1 cellular context compared by ENCODE assay signal in the genomic region with DNA sequence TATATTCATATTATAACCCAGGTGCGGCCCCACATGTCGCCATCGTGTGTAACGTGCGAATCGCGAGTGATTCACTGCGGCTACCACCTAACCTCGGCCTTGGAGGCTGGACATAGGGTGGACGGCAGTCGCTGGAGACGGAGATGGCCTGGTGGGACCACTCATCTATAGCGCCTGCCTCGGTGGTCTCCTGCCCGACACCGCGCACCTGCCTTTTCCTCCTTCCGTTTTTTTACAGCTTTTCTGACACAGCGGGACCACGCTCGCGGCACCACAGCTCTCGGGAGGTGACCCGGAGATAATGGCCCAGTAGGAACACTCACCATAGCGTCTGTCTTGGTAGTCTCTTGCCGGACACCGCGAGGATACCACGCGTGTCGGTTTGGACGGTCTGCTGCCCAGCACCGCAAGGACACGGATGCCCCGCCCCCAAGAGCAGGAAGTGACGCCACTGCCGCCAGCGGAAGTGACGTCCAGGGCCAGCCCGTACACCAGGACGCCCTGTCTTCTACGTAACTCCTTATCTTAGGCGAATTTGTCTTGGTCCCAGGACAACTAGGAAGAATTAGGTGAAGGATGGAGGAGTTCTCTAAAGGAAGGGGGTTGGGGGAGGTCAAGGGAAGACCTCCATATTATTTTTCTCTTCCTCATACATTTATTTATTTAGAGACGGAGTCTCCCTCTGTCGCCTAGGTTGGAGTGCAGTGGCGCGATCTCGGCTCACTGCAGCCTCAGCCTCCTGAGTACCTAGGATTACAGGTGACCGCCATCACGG.
TF ChIP-seq lines count a peak whose summit lies in the region.

No MANE protein-coding gene starts in this region.

TF ChIP-seq in GM12878, 131 proteins besides CTCF, POLR2A, EP300 and RAD21 (continues in another document):
- TF ChIP-seq NR2C1 (IDR thresholded peaks at IDR 0.05) (no peak), USF1 (IDR thresholded peaks at IDR 0.05; ENCODE audit: borderline replicate concordance, extremely low read length, insufficient read depth, low read depth, low read length) (no peak), SMAD1 (IDR thresholded peaks at IDR 0.05; ENCODE audit: low read depth, partially characterized antibody) (peak; percentile 66), STAT1 (conservative IDR thresholded peaks at IDR 0.05) (no peak), STAT3 (IDR thresholded peaks at IDR 0.05; ENCODE audit: low read depth, low read length) (no peak), NR2C2 (IDR thresholded peaks at IDR 0.05; ENCODE audit: borderline replicate concordance, control insufficient read depth, insufficient read length, low read depth) (no peak), ZBTB33 (IDR thresholded peaks at IDR 0.05) (no peak), SMARCA5 (IDR thresholded peaks at IDR 0.05) (no peak), ZNF24 (IDR thresholded peaks at IDR 0.05) (no peak), HDGF (IDR thresholded peaks at IDR 0.05) (no peak), BHLHE40 (IDR thresholded peaks at IDR 0.05; ENCODE audit: borderline replicate concordance in 1 of 2, low read depth in 2 of 2, low read length in 1 of 2) (peak in 1 of 2 experiments; percentile 69; a peak in 2 of 4 replicates), RUNX3 (IDR thresholded peaks at IDR 0.05; ENCODE audit: low read length) (0 out of 2 replicates have a peak, but pooled peaks have one; percentile 35), SREBF1 (IDR thresholded peaks at IDR 0.05; ENCODE audit: low read length) (no peak), SREBF2 (IDR thresholded peaks at IDR 0.05; ENCODE audit: low read length) (0 out of 2 replicates have a peak, but pooled peaks have one; percentile 47), CREB1 (IDR thresholded peaks at IDR 0.05; ENCODE audit: low read depth) (peak; percentile 97), ESRRA (IDR thresholded peaks at IDR 0.05; ENCODE audit: low read length) (no peak), MLLT1 (IDR thresholded peaks at IDR 0.05) (peak; percentile 28; the same call in 1 of the 2 replicates), ZBTB11 (CRISPR knock-in tag; IDR thresholded peaks at IDR 0.05) (no peak), POLR2AphosphoS5 (IDR thresholded peaks at IDR 0.05; ENCODE audit: low read length) (0 out of 2 replicates have a peak, but pooled peaks have one; percentile 74), KAT2A (conservative IDR thresholded peaks at IDR 0.05; ENCODE audit: control insufficient read depth, low read depth, low read length) (no peak), MYB (IDR thresholded peaks at IDR 0.05; ENCODE audit: borderline replicate concordance, low read depth, low read length) (no peak), JUNB (IDR thresholded peaks at IDR 0.05) (no peak), IRF4 (IDR thresholded peaks at IDR 0.05; ENCODE audit: low read depth, low read length) (no peak), ETV6 (conservative IDR thresholded peaks at IDR 0.05 in 1 of 2, IDR thresholded peaks at IDR 0.05 in 1 of 2; ENCODE audit: borderline replicate concordance in 1 of 2, low read depth in 1 of 2) (no peak), ATF7 (IDR thresholded peaks at IDR 0.05; ENCODE audit: low read depth) (peak; percentile 37; the same call in 1 of the 2 replicates), RAD51 (IDR thresholded peaks at IDR 0.05) (no peak), E2F8 (IDR thresholded peaks at IDR 0.05; ENCODE audit: low read depth, partially characterized antibody) (no peak)
- TF ChIP-seq, protein P1, sequence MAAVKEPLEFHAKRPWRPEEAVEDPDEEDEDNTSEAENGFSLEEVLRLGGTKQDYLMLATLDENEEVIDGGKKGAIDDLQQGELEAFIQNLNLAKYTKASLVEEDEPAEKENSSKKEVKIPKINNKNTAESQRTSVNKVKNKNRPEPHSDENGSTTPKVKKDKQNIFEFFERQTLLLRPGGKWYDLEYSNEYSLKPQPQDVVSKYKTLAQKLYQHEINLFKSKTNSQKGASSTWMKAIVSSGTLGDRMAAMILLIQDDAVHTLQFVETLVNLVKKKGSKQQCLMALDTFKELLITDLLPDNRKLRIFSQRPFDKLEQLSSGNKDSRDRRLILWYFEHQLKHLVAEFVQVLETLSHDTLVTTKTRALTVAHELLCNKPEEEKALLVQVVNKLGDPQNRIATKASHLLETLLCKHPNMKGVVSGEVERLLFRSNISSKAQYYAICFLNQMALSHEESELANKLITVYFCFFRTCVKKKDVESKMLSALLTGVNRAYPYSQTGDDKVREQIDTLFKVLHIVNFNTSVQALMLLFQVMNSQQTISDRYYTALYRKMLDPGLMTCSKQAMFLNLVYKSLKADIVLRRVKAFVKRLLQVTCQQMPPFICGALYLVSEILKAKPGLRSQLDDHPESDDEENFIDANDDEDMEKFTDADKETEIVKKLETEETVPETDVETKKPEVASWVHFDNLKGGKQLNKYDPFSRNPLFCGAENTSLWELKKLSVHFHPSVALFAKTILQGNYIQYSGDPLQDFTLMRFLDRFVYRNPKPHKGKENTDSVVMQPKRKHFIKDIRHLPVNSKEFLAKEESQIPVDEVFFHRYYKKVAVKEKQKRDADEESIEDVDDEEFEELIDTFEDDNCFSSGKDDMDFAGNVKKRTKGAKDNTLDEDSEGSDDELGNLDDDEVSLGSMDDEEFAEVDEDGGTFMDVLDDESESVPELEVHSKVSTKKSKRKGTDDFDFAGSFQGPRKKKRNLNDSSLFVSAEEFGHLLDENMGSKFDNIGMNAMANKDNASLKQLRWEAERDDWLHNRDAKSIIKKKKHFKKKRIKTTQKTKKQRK (IDR thresholded peaks at IDR 0.05; ENCODE audit: low read depth, low read length): no peak
- TF ChIP-seq, protein P2, sequence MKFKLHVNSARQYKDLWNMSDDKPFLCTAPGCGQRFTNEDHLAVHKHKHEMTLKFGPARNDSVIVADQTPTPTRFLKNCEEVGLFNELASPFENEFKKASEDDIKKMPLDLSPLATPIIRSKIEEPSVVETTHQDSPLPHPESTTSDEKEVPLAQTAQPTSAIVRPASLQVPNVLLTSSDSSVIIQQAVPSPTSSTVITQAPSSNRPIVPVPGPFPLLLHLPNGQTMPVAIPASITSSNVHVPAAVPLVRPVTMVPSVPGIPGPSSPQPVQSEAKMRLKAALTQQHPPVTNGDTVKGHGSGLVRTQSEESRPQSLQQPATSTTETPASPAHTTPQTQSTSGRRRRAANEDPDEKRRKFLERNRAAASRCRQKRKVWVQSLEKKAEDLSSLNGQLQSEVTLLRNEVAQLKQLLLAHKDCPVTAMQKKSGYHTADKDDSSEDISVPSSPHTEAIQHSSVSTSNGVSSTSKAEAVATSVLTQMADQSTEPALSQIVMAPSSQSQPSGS (IDR thresholded peaks at IDR 0.05; ENCODE audit: low read length): no peak
- TF ChIP-seq, protein P3, sequence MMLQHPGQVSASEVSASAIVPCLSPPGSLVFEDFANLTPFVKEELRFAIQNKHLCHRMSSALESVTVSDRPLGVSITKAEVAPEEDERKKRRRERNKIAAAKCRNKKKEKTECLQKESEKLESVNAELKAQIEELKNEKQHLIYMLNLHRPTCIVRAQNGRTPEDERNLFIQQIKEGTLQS (IDR thresholded peaks at IDR 0.05; ENCODE audit: borderline replicate concordance, extremely low read depth, low read depth, low read length): no peak
- TF ChIP-seq, protein P4, sequence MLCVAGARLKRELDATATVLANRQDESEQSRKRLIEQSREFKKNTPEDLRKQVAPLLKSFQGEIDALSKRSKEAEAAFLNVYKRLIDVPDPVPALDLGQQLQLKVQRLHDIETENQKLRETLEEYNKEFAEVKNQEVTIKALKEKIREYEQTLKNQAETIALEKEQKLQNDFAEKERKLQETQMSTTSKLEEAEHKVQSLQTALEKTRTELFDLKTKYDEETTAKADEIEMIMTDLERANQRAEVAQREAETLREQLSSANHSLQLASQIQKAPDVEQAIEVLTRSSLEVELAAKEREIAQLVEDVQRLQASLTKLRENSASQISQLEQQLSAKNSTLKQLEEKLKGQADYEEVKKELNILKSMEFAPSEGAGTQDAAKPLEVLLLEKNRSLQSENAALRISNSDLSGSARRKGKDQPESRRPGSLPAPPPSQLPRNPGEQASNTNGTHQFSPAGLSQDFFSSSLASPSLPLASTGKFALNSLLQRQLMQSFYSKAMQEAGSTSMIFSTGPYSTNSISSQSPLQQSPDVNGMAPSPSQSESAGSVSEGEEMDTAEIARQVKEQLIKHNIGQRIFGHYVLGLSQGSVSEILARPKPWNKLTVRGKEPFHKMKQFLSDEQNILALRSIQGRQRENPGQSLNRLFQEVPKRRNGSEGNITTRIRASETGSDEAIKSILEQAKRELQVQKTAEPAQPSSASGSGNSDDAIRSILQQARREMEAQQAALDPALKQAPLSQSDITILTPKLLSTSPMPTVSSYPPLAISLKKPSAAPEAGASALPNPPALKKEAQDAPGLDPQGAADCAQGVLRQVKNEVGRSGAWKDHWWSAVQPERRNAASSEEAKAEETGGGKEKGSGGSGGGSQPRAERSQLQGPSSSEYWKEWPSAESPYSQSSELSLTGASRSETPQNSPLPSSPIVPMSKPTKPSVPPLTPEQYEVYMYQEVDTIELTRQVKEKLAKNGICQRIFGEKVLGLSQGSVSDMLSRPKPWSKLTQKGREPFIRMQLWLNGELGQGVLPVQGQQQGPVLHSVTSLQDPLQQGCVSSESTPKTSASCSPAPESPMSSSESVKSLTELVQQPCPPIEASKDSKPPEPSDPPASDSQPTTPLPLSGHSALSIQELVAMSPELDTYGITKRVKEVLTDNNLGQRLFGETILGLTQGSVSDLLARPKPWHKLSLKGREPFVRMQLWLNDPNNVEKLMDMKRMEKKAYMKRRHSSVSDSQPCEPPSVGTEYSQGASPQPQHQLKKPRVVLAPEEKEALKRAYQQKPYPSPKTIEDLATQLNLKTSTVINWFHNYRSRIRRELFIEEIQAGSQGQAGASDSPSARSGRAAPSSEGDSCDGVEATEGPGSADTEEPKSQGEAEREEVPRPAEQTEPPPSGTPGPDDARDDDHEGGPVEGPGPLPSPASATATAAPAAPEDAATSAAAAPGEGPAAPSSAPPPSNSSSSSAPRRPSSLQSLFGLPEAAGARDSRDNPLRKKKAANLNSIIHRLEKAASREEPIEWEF (IDR thresholded peaks at IDR 0.05; ENCODE audit: insufficient replicate concordance, low read depth, low read length): no peak
